In the genomic region with DNA sequence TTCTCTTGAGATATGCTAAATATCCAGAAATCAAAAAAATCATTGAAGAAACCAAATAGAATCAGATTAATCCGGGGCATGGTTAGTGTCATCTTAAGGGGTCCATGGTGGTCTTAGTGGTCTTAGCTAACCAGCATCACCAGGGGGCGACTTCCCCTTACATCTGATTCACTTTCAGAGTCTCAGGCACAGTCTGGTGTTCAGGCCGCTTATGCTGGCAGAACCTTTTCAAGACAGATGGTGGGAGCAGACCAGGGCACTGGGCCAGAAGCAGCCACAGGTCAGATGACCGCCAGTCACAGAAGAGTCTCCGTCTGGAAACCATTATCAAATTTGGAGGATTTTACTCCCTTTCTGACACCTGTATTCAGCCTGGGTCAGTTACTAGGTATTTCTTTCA, we compare ENCODE assay signal across 17 cellular contexts.
A peak's percentile ranks its signal among the peaks of the same experiment; 100 is the strongest.
DNase-seq lines count a peak whose midpoint lies in the region; ATAC-seq and TF ChIP-seq lines count a peak whose summit lies in the region.
"Had no signal": no experiment of that assay in that cellular context is flagged by ENCODE, and none has a peak within 500 bp of the region (broad histone marks: within the 10 kb centered on the region; RNA-seq: fewer than 3 reads in every experiment).

No MANE protein-coding gene starts in this region.

- H3K4me1 Mint-ChIP-seq in CD14-positive monocyte, result no peaks in the 10 kb centered on the region

- H3K4me2 ChIP-seq in hepatocyte, result no peak overlapping the region
- H3K4me2 ChIP-seq: PC-9 had no signal

- H3K36me3 ChIP-seq in BE2C, result no peaks in the 10 kb centered on the region
- H3K36me3 ChIP-seq in hepatocyte (replicated peaks; ENCODE audit: insufficient read depth, low read depth), result no peaks in the 10 kb centered on the region

- WGBS in hepatocyte (ENCODE audit: low lambda C conversion rate, missing lambda C conversion rate), result 64% methylated on average over 5 of the region's 5 CpGs

- no peak overlapping the region for H3K27ac Mint-ChIP-seq in CD14-positive monocyte
- H3K27ac Mint-ChIP-seq: T-helper 2 cell treated with Interferon-gamma antibody and Interleukin-4, amounts not matched to agents 5 μg/mL and 100 μg/mL, for 36 hours had no signal

- peak; percentile 66 for TF ChIP-seq CTCF in BE2C (IDR thresholded peaks at IDR 0.05; ENCODE audit: low read depth, low read length)
- peak; percentile 15 for TF ChIP-seq CTCF in hepatocyte (IDR thresholded peaks at IDR 0.05; ENCODE audit: poor library complexity)
- TF ChIP-seq CTCF in CD14-positive monocyte (IDR thresholded peaks at IDR 0.05), result no peak

- no peaks in the 10 kb centered on the region for H3K36me3 Mint-ChIP-seq in CD14-positive monocyte

- H3K4me1 ChIP-seq in BE2C (peaks cover 4% of the 10 kb centered on the region), hepatocyte (ENCODE audit: insufficient read depth) (no peaks in the 10 kb centered on the region)

- H2AFZ ChIP-seq in hepatocyte, result no peak overlapping the region
- H2AFZ ChIP-seq: PC-9 had no signal

- no peaks in the 10 kb centered on the region for H3K79me2 ChIP-seq in hepatocyte

- no peak overlapping the region for H3K27ac ChIP-seq in hepatocyte
- H3K27ac ChIP-seq: HL-60, PC-9 had no signal

- H3K27me3 Mint-ChIP-seq in CD14-positive monocyte (ENCODE audit: low read depth in 3 of 3), result peaks cover 0 to 2% (median 0%) of the 10 kb centered on the region in 3 donors

- H3K9me3 Mint-ChIP-seq in CD14-positive monocyte, result peaks cover 0 to 7% (median 2%) of the 10 kb centered on the region in 7 donors
- H3K9me3 Mint-ChIP-seq: T-helper 2 cell treated with Interferon-gamma antibody and Interleukin-4, amounts not matched to agents 5 μg/mL and 100 μg/mL, for 36 hours had no signal

- no peaks in the 10 kb centered on the region for H3K27me3 ChIP-seq in BE2C
- H3K27me3 ChIP-seq in hepatocyte, result no peaks in the 10 kb centered on the region

- H4K20me1 ChIP-seq in hepatocyte (ENCODE audit: insufficient read depth, poor library complexity, severe bottlenecking), result no peaks in the 10 kb centered on the region

- DNase-seq in BE2C (peak; percentile 56), SHP77 (lab: John Stamatoyannopoulos, UW) (peak; percentile 16 to 27), hepatocyte (ENCODE audit: low spot score) (peak; percentile 6), CD14-positive monocyte (ENCODE audit: low spot score) (no peak), GF-D8 (lab: John Stamatoyannopoulos, UW) (no peak)
- no peak for DNase-seq in effector CD8-positive, alpha-beta T cell (lab: John Stamatoyannopoulos, UW)
- DNase-seq: activated CD4-positive, alpha-beta T cell treated with anti-CD3 and anti-CD28 coated beads, Interleukin-2, amount 50 U/mL, for 4 hours; anterior cingulate cortex; DMS79; Kasumi-1; NCI-H2029 treated with DMSO at 0.1 percent for 48 hours; PC-9; trophoblast cell had no signal

- no peaks in the 10 kb centered on the region for H3K9me3 ChIP-seq in BE2C
- H3K9me3 ChIP-seq in hepatocyte (ENCODE audit: low read depth), result no peaks in the 10 kb centered on the region

- H3K4me3 ChIP-seq in BE2C (ENCODE audit: low read depth, low read length) (no peak overlapping the region), hepatocyte (no peak overlapping the region)
- H3K4me3 ChIP-seq: PC-9 had no signal

- no peaks in the 10 kb centered on the region for H3K9me2 ChIP-seq in hepatocyte (replicated peaks; ENCODE audit: insufficient read depth)

- no peak overlapping the region for H3K4me3 Mint-ChIP-seq in CD14-positive monocyte
- H3K4me3 Mint-ChIP-seq: T-helper 2 cell treated with Interferon-gamma antibody and Interleukin-4, amounts not matched to agents 5 μg/mL and 100 μg/mL, for 36 hours had no signal

- intact Hi-C loops in CD14-positive monocyte (cut with micrococcal nuclease), result no loop called here

- peak; percentile 53 for ATAC-seq in HG02798 (IDR thresholded peaks at IDR 0.05; ENCODE audit: poor library complexity, unreplicated experiment)
- no peak for ATAC-seq in HG03196 (IDR thresholded peaks at IDR 0.05; ENCODE audit: unreplicated experiment)

Comparison
In these comparisons a context has a peak if more than half of its experiments do, and no peak if none do; other contexts are left out.
1. DNase-seq: peak in BE2C (single experiment), SHP77 (2 of 2) and hepatocyte (single experiment); none in CD14-positive monocyte (single experiment), effector CD8-positive, alpha-beta T cell (single experiment) and GF-D8 (single experiment).